ENCODE assay signal across 24 cellular contexts in genomic region chr6:9388596-9388995, GRCh38.
DNase-seq lines count a peak whose midpoint lies in the region; ATAC-seq, FAIRE-seq and TF ChIP-seq lines count a peak whose summit lies in the region.
"Had no signal": no experiment of that assay in that cellular context is flagged by ENCODE, and none has a peak within 500 bp of the region (broad histone marks: within the 10 kb centered on the region; RNA-seq: fewer than 3 reads in every experiment).

No MANE protein-coding gene starts in this region.

- DNase-seq in NCI-H1105 treated with DMSO at 0.1 percent for 48 hours (lab: John Stamatoyannopoulos, UW) (peak; percentile 5), NCI-H1105 (lab: John Stamatoyannopoulos, UW) (no peak), NCI-H2227 treated with DMSO at 0.1 percent for 48 hours (lab: John Stamatoyannopoulos, UW) (peak; percentile 20), K562 (ENCODE audit: extremely low read depth in 1 of 4, low spot score in 3 of 4) (no peak), NCI-H146 (lab: John Stamatoyannopoulos, UW) (no peak), UCSD-AML1 (lab: John Stamatoyannopoulos, UW; ENCODE audit: unreplicated experiment) (no peak)
- no peak for DNase-seq in activated CD8-positive, alpha-beta memory T cell treated with anti-CD3 and anti-CD28 coated beads, Interleukin-2, amount 50 U/mL, for 4 hours
- DNase-seq: 8988T, Calu3, H9, NCI-H1092 treated with DMSO at 0.1 percent for 48 hours, NCI-H1694 treated with DMSO at 0.1 percent for 48 hours, NCI-H226, NCI-H510A, NCI-H69, Peyer's patch, SK-N-SH, SW 1271, T-helper 17 cell, T1000 had no signal

- no peaks in the 10 kb centered on the region for H3K79me2 ChIP-seq in KMS-11 (ENCODE audit: insufficient read depth, low read depth)
- H3K79me2 ChIP-seq in K562 (ENCODE audit: control insufficient read depth, insufficient read depth, low read length), result no peaks in the 10 kb centered on the region

- H3K36me3 ChIP-seq in KMS-11 (ENCODE audit: insufficient read depth) (no peaks in the 10 kb centered on the region), K562 (ENCODE audit: control insufficient read depth, insufficient read depth, low read length) (no peaks in the 10 kb centered on the region)
- H3K36me3 ChIP-seq: Peyer's patch had no signal

- H3K9ac ChIP-seq in KMS-11 (peak overlapping the region; percentile 6; the same call in 1 of the 2 replicates), K562 (ENCODE audit: insufficient read depth in 1 of 2, low read depth in 2 of 2, low read length in 2 of 2) (no peak overlapping the region)
- H3K9ac ChIP-seq: SK-N-SH had no signal

- CTCF ChIA-PET in K562 (lab: Yijun Ruan, JAX; ENCODE audit: low intra/inter-chr PET ratio), result no interaction called here

- H3K27me3 ChIP-seq in KMS-11 (ENCODE audit: insufficient read depth, low read depth), result no peaks in the 10 kb centered on the region
- no peaks in the 10 kb centered on the region for H3K27me3 ChIP-seq in K562 (ENCODE audit: control insufficient read depth in 2 of 2, insufficient read depth in 2 of 2, low read length in 2 of 2)
- H3K27me3 ChIP-seq: Peyer's patch had no signal

- no peak for TF ChIP-seq POLR2A in K562 (conservative IDR thresholded peaks at IDR 0.05)

- TF ChIP-seq CTCF in KMS-11 (conservative IDR thresholded peaks at IDR 0.05; ENCODE audit: low read depth, low read length), result no peak
- no peak for TF ChIP-seq CTCF in K562 (IDR thresholded peaks at IDR 0.05 in 2 of 3, conservative IDR thresholded peaks at IDR 0.05 in 1 of 3; ENCODE audit: insufficient read depth in 2 of 3, low read depth in 1 of 3, low read length in 3 of 3)

- H3K4me2 ChIP-seq in KMS-11, result peak overlapping the region; percentile 39
- no peak overlapping the region for H3K4me2 ChIP-seq in K562 (ENCODE audit: insufficient read depth, low read length)
- H3K4me2 ChIP-seq: GM23338, SK-N-SH had no signal

- H3K4me3 ChIP-seq in KMS-11 (IDR thresholded peaks at IDR 0.05; ENCODE audit: insufficient read depth, low read depth, low read length) (no peak overlapping the region), K562 (no peak overlapping the region)
- H3K4me3 ChIP-seq: GM23338, Peyer's patch had no signal

- POLR2A ChIA-PET in K562 (lab: Yijun Ruan, JAX), result no interaction called here

- H3K4me1 ChIP-seq in KMS-11 (ENCODE audit: low read depth, poor library complexity, severe bottlenecking) (peaks cover 37% of the 10 kb centered on the region), K562 (replicated peaks in 1 of 2; ENCODE audit: control insufficient read depth in 2 of 2, insufficient read depth in 2 of 2, low read length in 2 of 2) (no peaks in the 10 kb centered on the region)
- H3K4me1 ChIP-seq: Peyer's patch had no signal

- H2AFZ ChIP-seq in KMS-11 (ENCODE audit: low read depth), result peak overlapping the region; percentile 47; the same call in 1 of the 2 replicates
- no peak overlapping the region for H2AFZ ChIP-seq in K562 (ENCODE audit: low read depth, low read length)
- H2AFZ ChIP-seq: GM23338 had no signal

- in situ Hi-C loops in K562 (cut with MboI), result no loop called here

- H3K27ac ChIP-seq in KMS-11 (peak overlapping the region; percentile 82), K562 (ENCODE audit: extremely low read depth, low read depth, low read length) (no peak overlapping the region)
- H3K27ac ChIP-seq: Peyer's patch had no signal

- no peaks in the 10 kb centered on the region for H4K20me1 ChIP-seq in KMS-11 (ENCODE audit: insufficient read depth)
- H4K20me1 ChIP-seq in K562 (replicated peaks; ENCODE audit: control insufficient read depth, insufficient read depth, low read length), result no peaks in the 10 kb centered on the region

- no peak for TF ChIP-seq RAD21 in K562 (CRISPR knock-in tag; conservative IDR thresholded peaks at IDR 0.05 in 1 of 2, IDR thresholded peaks at IDR 0.05 in 1 of 2)

- no peak for FAIRE-seq in K562 (lab: Jason Lieb, UNC)
- FAIRE-seq: G401.6, HTR-8/SVneo had no signal

- no peaks in the 10 kb centered on the region for H3K9me3 ChIP-seq in K562 (replicated peaks; ENCODE audit: control insufficient read depth, insufficient read depth, low read depth, low read length)
- H3K9me3 ChIP-seq: Peyer's patch, SK-N-SH had no signal

- intact Hi-C loops in K562 (cut with micrococcal nuclease), result no loop called here

- no TSS peak for BruUV-seq in K562 (replicated peaks; lab: Mats Ljungman, UMichigan)

- TF ChIP-seq EP300 in K562 (IDR thresholded peaks at IDR 0.05; ENCODE audit: low read length), result no peak

- WGBS in K562 (ENCODE audit: insufficient coverage, low coverage, missing lambda C conversion rate), result 0% methylated on average over 2 of the region's 2 CpGs

- ATAC-seq in K562, result no peak
- ATAC-seq: GM23338, T-helper 17 cell had no signal

- H3K9me1 ChIP-seq in K562 (ENCODE audit: control insufficient read depth, insufficient read depth, low read length), result no peaks in the 10 kb centered on the region

TF ChIP-seq in K562, 482 proteins besides CTCF, POLR2A, EP300 and RAD21:
- TF ChIP-seq RBM22 (IDR thresholded peaks at IDR 0.05; ENCODE audit: low read depth, low read length, poor library complexity, severe bottlenecking) (no peak), TRIM24 (IDR thresholded peaks at IDR 0.05) (no peak), ZNF263 (CRISPR knock-in tag; IDR thresholded peaks at IDR 0.05; ENCODE audit: borderline replicate concordance) (no peak), ZNF316 (IDR thresholded peaks at IDR 0.05) (peak; percentile 31; the same call in 1 of the 2 replicates)
TF ChIP-seq in K562: peak in this region for 1.

Comparison
In these comparisons a context has a peak if more than half of its experiments do, and no peak if none do; other contexts are left out.
1. DNase-seq: peak in NCI-H1105 treated with DMSO at 0.1 percent for 48 hours (single experiment) and NCI-H2227 treated with DMSO at 0.1 percent for 48 hours (single experiment); none in NCI-H1105 (single experiment), K562 (0 of 4), activated CD8-positive, alpha-beta memory T cell treated with anti-CD3 and anti-CD28 coated beads, Interleukin-2, amount 50 U/mL, for 4 hours (single experiment), NCI-H146 (single experiment) and UCSD-AML1 (single experiment).